In genomic region chr6:17313971-17314370, GRCh38 we compare ENCODE assay signal across 21 cellular contexts. TPM values are rescaled to one million over a fixed set of nuclear protein-coding genes. Genes with fewer than 3 reads are reported as not detected.
DNase-seq lines count a peak whose midpoint lies in the region; ATAC-seq and TF ChIP-seq lines count a peak whose summit lies in the region.
"Had no signal": no experiment of that assay in that cellular context is flagged by ENCODE, and none has a peak within 500 bp of the region (broad histone marks: within the 10 kb centered on the region; RNA-seq: fewer than 3 reads in every experiment).

No MANE protein-coding gene starts in this region.

- no peak overlapping the region for H3K27ac Mint-ChIP-seq in WTC11
- H3K27ac Mint-ChIP-seq: CD14-positive monocyte; CD4-positive, alpha-beta T cell; CD8-positive, alpha-beta memory T cell; HFFc6 had no signal

- peaks cover 6% of the 10 kb centered on the region; the same call in 1 of the 2 replicates for H3K9me3 Mint-ChIP-seq in WTC11
- H3K9me3 Mint-ChIP-seq: HFFc6 had no signal

- H3K27ac ChIP-seq in psoas muscle: peak overlapping the region; percentile 95
- H3K27ac ChIP-seq in smooth muscle cell (ENCODE audit: low read depth): no peak overlapping the region
- H3K27ac ChIP-seq: BLaER1 treated with 17β-estradiol and CSF1 and Interleukin-3, amounts not matched to agents 10 nM and 100 nM had no signal

- H3K4me3 ChIP-seq in psoas muscle (no peak overlapping the region), smooth muscle cell (no peak overlapping the region)
- H3K4me3 ChIP-seq: A549; BLaER1 treated with 17β-estradiol and CSF1 and Interleukin-3, amounts not matched to agents 10 nM and 100 nM; HAP-1 had no signal

- peaks cover 7% of the 10 kb centered on the region; the same call in 1 of the 2 replicates for H3K4me1 Mint-ChIP-seq in WTC11
- H3K4me1 Mint-ChIP-seq: CD14-positive monocyte; CD8-positive, alpha-beta memory T cell had no signal

- H3K27me3 Mint-ChIP-seq in WTC11 (ENCODE audit: low read depth): no peaks in the 10 kb centered on the region

- H3K36me3 Mint-ChIP-seq in WTC11: no peaks in the 10 kb centered on the region
- H3K36me3 Mint-ChIP-seq: CD14-positive monocyte; CD8-positive, alpha-beta memory T cell had no signal

- no peaks in the 10 kb centered on the region for H3F3A ChIP-seq in smooth muscle cell (ENCODE audit: low read depth)

- 94 to 96% (median 94%) methylated on average over 6 of the region's 6 CpGs for WGBS in psoas muscle, 3 donors
- 95% methylated on average over 6 of the region's 6 CpGs for WGBS in smooth muscle cell (ENCODE audit: low lambda C conversion rate)

- peaks cover 15% of the 10 kb centered on the region for H3K4me1 ChIP-seq in psoas muscle
- no peaks in the 10 kb centered on the region for H3K4me1 ChIP-seq in smooth muscle cell (ENCODE audit: low read depth)
- H3K4me1 ChIP-seq: BE2C, HAP-1 had no signal

- no peak for ATAC-seq in psoas muscle
- no peak for ATAC-seq in WTC11
- ATAC-seq: A549 had no signal

- no peak overlapping the region for H3K4me3 Mint-ChIP-seq in WTC11
- H3K4me3 Mint-ChIP-seq: CD14-positive monocyte; CD4-positive, alpha-beta T cell; CD8-positive, alpha-beta memory T cell; HFFc6 had no signal

- CTCF ChIA-PET in WTC11 (lab: Charles Lee): no interaction called here

- H2AFZ ChIP-seq in smooth muscle cell (ENCODE audit: low read depth): no peak overlapping the region

- H4K20me1 ChIP-seq in smooth muscle cell (ENCODE audit: low read depth): no peaks in the 10 kb centered on the region
- H4K20me1 ChIP-seq: BLaER1 treated with 17β-estradiol and CSF1 and Interleukin-3, amounts not matched to agents 10 nM and 100 nM had no signal

- TF ChIP-seq CTCF in psoas muscle (IDR thresholded peaks at IDR 0.05) (no peak), WTC11 (IDR thresholded peaks at IDR 0.05) (no peak), smooth muscle cell (IDR thresholded peaks at IDR 0.05; ENCODE audit: borderline replicate concordance, insufficient read depth, poor library complexity, severe bottlenecking) (no peak)

- no peaks in the 10 kb centered on the region for H3K79me2 ChIP-seq in smooth muscle cell (ENCODE audit: low read depth)

- intact Hi-C loops in psoas muscle (cut with DNase I): loop anchor here (2.0 to 10.0 kb wide), 3 partner anchors 73 to 171 kb away; no protein-coding TSS in a partner anchor

- peak; percentile 83 for DNase-seq in COLO829 (ENCODE audit: low spot score)
- peak; percentile 22 for DNase-seq in RPMI7951 (ENCODE audit: low read depth)
- DNase-seq in psoas muscle: no peak
- DNase-seq in WTC11 (ENCODE audit: low spot score): no peak
- no peak for DNase-seq in iPS-NIHi7 (ENCODE audit: extremely low spot score)
- no peak for DNase-seq in smooth muscle cell (lab: John Stamatoyannopoulos, UW; ENCODE audit: unreplicated experiment)
- DNase-seq: 8988T; ACHN; AML-193; BE2C; CD4-positive, alpha-beta T cell; CD8-positive, alpha-beta memory T cell; COR-L47; DMS153; DND-41; GOT3; HFFc6 had no signal

- no peak overlapping the region for H3K4me2 ChIP-seq in smooth muscle cell
- H3K4me2 ChIP-seq: A549; BLaER1 treated with 17β-estradiol and CSF1 and Interleukin-3, amounts not matched to agents 10 nM and 100 nM had no signal

- POLR2A ChIA-PET in WTC11 (lab: Charles Lee): no interaction called here

- H3K9me3 ChIP-seq in psoas muscle (no peaks in the 10 kb centered on the region), smooth muscle cell (replicated peaks; ENCODE audit: low read depth) (no peaks in the 10 kb centered on the region)
- H3K9me3 ChIP-seq: A549, BE2C, HAP-1 had no signal

- H3K9ac ChIP-seq in smooth muscle cell (ENCODE audit: low read depth): no peak overlapping the region
- H3K9ac ChIP-seq: BLaER1 treated with 17β-estradiol and CSF1 and Interleukin-3, amounts not matched to agents 10 nM and 100 nM had no signal

- no peaks in the 10 kb centered on the region for H3K27me3 ChIP-seq in psoas muscle (ENCODE audit: insufficient read depth in 3 of 3, low read length in 2 of 3)
- H3K27me3 ChIP-seq in smooth muscle cell (ENCODE audit: low read depth): no peaks in the 10 kb centered on the region
- H3K27me3 ChIP-seq: BE2C; BLaER1 treated with 17β-estradiol and CSF1 and Interleukin-3, amounts not matched to agents 10 nM and 100 nM had no signal

- H3K36me3 ChIP-seq in psoas muscle (ENCODE audit: insufficient read depth in 1 of 2, low read depth in 1 of 2): no peaks in the 10 kb centered on the region
- no peaks in the 10 kb centered on the region for H3K36me3 ChIP-seq in smooth muscle cell (ENCODE audit: low read depth)
- H3K36me3 ChIP-seq: BE2C; BLaER1 treated with 17β-estradiol and CSF1 and Interleukin-3, amounts not matched to agents 10 nM and 100 nM; HAP-1 had no signal

TF ChIP-seq in WTC11, 78 proteins besides CTCF, POLR2A, EP300 and RAD21:
- TF ChIP-seq SOX15 (CRISPR knock-in tag; IDR thresholded peaks at IDR 0.05) (no peak), MLX (CRISPR knock-in tag; IDR thresholded peaks at IDR 0.05) (no peak), CBFB (CRISPR knock-in tag; IDR thresholded peaks at IDR 0.05; ENCODE audit: low read depth) (no peak), TEAD1 (CRISPR knock-in tag; IDR thresholded peaks at IDR 0.05) (no peak), NR3C1 (CRISPR knock-in tag; conservative IDR thresholded peaks at IDR 0.05; ENCODE audit: low read depth) (no peak), ZBTB43 (CRISPR knock-in tag; IDR thresholded peaks at IDR 0.05) (no peak), STAT6 (CRISPR knock-in tag; conservative IDR thresholded peaks at IDR 0.05; ENCODE audit: low read depth) (no peak)
- TF ChIP-seq, protein P1, sequence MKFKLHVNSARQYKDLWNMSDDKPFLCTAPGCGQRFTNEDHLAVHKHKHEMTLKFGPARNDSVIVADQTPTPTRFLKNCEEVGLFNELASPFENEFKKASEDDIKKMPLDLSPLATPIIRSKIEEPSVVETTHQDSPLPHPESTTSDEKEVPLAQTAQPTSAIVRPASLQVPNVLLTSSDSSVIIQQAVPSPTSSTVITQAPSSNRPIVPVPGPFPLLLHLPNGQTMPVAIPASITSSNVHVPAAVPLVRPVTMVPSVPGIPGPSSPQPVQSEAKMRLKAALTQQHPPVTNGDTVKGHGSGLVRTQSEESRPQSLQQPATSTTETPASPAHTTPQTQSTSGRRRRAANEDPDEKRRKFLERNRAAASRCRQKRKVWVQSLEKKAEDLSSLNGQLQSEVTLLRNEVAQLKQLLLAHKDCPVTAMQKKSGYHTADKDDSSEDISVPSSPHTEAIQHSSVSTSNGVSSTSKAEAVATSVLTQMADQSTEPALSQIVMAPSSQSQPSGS (CRISPR knock-in tag; IDR thresholded peaks at IDR 0.05; ENCODE audit: borderline replicate concordance, low read depth): no peak
- TF ChIP-seq, protein P2, sequence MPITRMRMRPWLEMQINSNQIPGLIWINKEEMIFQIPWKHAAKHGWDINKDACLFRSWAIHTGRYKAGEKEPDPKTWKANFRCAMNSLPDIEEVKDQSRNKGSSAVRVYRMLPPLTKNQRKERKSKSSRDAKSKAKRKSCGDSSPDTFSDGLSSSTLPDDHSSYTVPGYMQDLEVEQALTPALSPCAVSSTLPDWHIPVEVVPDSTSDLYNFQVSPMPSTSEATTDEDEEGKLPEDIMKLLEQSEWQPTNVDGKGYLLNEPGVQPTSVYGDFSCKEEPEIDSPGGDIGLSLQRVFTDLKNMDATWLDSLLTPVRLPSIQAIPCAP (CRISPR knock-in tag; IDR thresholded peaks at IDR 0.05): no peak

RNA-seq across cellular contexts. Expression of gene RBM24, which starts 32.8 kb away (rescaled TPM):
- total RNA-seq in RPMI7951 (2014; rRNA removed; shearing (Covaris generic)): 4.5 and 4.7 TPM in 2 replicates
- total RNA-seq in psoas muscle (100 to 1,000 TPM; 135 to 248 (median 222) TPM), WTC11 (2021) (0.48 to 0.63 TPM (median 0.57 TPM) in 3 replicates), smooth muscle cell (6.2 TPM in 2 replicates)
- polyA plus RNA-seq in psoas muscle (100 to 1,000 TPM; 148 to 215 (median 214) TPM), smooth muscle cell (3.1 and 5.8 TPM in 2 replicates)
- total RNA-seq: CD8-positive, alpha-beta memory T cell had no signal
- polyA plus RNA-seq: CD14-positive monocyte had no signal

Comparison
In these comparisons a context has a peak if more than half of its experiments do, and no peak if none do; other contexts are left out.
1. DNase-seq: peak in COLO829 (single experiment) and RPMI7951 (single experiment); none in psoas muscle (0 of 2), WTC11 (single experiment), iPS-NIHi7 (single experiment) and smooth muscle cell (single experiment).
2. RNA of gene RBM24, which starts 32.8 kb away (total RNA-seq): 135 to 248 TPM in psoas muscle; 6.2 TPM in smooth muscle cell, 4.5 to 4.7 TPM in RPMI7951 and 0.48 to 0.63 TPM in WTC11; every median in the first group is over 10 times any median in the second.